15 cellular contexts compared by ENCODE assay signal in the genomic region with DNA sequence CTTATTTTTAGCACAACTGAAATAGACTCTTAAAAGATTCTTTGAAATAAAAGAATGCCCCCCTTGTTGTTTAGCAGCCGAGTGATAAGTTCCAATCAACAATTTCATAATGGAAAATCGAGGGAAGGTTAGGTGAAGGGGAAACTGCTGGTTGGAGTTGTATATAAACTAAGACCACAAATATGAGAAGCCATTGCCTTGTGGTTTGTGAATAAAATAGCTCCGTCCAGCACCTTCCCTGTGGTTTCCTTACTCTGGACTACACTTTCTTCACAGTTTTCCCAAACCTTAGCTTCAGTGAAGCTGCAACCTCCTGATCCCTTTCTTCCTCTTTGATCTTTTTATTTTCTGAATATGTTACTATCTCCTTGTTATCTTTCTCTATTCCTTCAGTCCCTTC.
"Had no signal": no experiment of that assay in that cellular context is flagged by ENCODE, and none has a peak within 500 bp of the region (broad histone marks: within the 10 kb centered on the region; RNA-seq: fewer than 3 reads in every experiment).

No MANE protein-coding gene starts in this region.

- H3K4me1 ChIP-seq: esophagus muscularis mucosa, foreskin keratinocyte, lower lobe of right lung, psoas muscle, right lobe of liver, suprapubic skin had no signal

- H3K27ac ChIP-seq: coronary artery, esophagus muscularis mucosa, foreskin keratinocyte, lower lobe of right lung, psoas muscle, right lobe of liver, spleen, suprapubic skin had no signal

- H3K4me3 ChIP-seq: coronary artery, esophagus muscularis mucosa, lower lobe of right lung, psoas muscle, right lobe of liver, spleen, suprapubic skin had no signal

- H3K27me3 ChIP-seq: esophagus muscularis mucosa, right lobe of liver, suprapubic skin had no signal

- DNase-seq: activated CD4-positive, alpha-beta T cell treated with anti-CD3 and anti-CD28 coated beads, Interleukin-2, amount 50 U/mL, for 1 hour; activated naive CD4-positive, alpha-beta T cell; aorta; foreskin keratinocyte; immature natural killer cell; left cardiac atrium; lower lobe of right lung; midbrain; psoas muscle; right lobe of liver; spleen had no signal

- ATAC-seq: activated CD4-positive, CD25-positive, alpha-beta regulatory T cell treated with anti-CD3 and anti-CD28 coated beads, Interleukin-2, amount 50 U/mL, for 24 hours; foreskin keratinocyte; left cardiac atrium; lower lobe of right lung; psoas muscle; right lobe of liver had no signal

- H3K36me3 ChIP-seq: esophagus muscularis mucosa, lower lobe of right lung, right lobe of liver, spleen, suprapubic skin had no signal

- H3K9me3 ChIP-seq: esophagus muscularis mucosa, lower lobe of right lung, psoas muscle, right lobe of liver, spleen, suprapubic skin had no signal
